In the genomic region with DNA sequence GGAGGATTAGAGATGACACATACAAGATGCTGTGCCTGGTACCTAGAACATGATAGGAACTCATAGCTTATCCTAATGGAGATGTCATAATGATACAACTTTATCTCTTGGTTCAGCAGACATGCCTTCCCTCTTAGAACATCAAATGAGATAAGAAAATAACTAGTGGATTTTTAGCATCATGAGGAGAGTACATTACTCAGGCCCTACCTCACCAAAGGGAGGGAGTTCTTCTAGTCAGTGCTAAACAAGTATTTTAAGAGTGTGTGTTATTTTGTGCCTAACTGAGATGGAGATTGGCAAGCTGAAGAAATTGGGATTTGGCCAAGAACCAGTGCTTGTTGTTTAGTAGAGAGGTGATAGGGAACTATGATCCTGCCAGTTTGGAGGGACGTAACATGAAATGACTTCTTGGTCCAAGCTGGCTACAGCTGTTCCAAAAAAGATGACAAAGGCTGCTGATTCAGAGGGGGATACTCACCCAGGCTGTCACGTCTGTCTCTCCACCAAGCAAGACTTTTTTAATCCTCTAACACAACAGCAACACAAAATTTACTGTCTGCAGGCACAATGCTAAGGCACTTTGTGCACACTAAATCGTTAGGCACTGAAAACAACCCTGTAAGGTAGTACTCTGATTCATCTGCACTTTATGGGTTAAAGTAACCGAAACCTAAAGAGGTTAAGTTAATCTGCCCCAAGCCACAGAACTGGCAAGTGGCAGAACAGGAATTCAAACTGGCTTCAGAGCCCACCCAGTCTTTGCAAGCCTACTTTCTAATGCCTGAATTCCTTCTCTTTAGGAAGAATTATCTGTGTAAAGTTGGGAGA, we compare ENCODE assay signal across 16 cellular contexts.
A peak's percentile ranks its signal among the peaks of the same experiment; 100 is the strongest.
DNase-seq lines count a peak whose midpoint lies in the region; ATAC-seq and TF ChIP-seq lines count a peak whose summit lies in the region.
"Had no signal": no experiment of that assay in that cellular context is flagged by ENCODE, and none has a peak within 500 bp of the region (broad histone marks: within the 10 kb centered on the region; RNA-seq: fewer than 3 reads in every experiment).

No MANE protein-coding gene starts in this region.

- peak overlapping the region; percentile 14 for H3K4me2 ChIP-seq in hepatocyte
- H3K4me2 ChIP-seq in smooth muscle cell = peak overlapping the region; percentile 53

- H3K27me3 ChIP-seq in MG63 = no peaks in the 10 kb centered on the region
- no peaks in the 10 kb centered on the region for H3K27me3 ChIP-seq in hepatocyte
- H3K27me3 ChIP-seq in smooth muscle cell (ENCODE audit: low read depth) = no peaks in the 10 kb centered on the region
- H3K27me3 ChIP-seq: adrenal gland, suprapubic skin had no signal

- H4K20me1 ChIP-seq in hepatocyte (ENCODE audit: insufficient read depth, poor library complexity, severe bottlenecking) (no peaks in the 10 kb centered on the region), smooth muscle cell (ENCODE audit: low read depth) (no peaks in the 10 kb centered on the region)

- H3K9ac ChIP-seq in smooth muscle cell (ENCODE audit: low read depth) = no peak overlapping the region

- H3F3A ChIP-seq in smooth muscle cell (ENCODE audit: low read depth) = peaks cover 4% of the 10 kb centered on the region

- WGBS in hepatocyte (ENCODE audit: low lambda C conversion rate, missing lambda C conversion rate) = 58% methylated on average over 4 of the region's 4 CpGs
- WGBS in smooth muscle cell (ENCODE audit: low lambda C conversion rate) = 19% methylated on average over 4 of the region's 4 CpGs

- H3K4me3 ChIP-seq in MG63 (no peak overlapping the region), hepatocyte (no peak overlapping the region), smooth muscle cell (no peak overlapping the region)
- H3K4me3 ChIP-seq: adrenal gland, suprapubic skin had no signal

- no peak overlapping the region for H2AFZ ChIP-seq in hepatocyte
- no peak overlapping the region for H2AFZ ChIP-seq in smooth muscle cell (ENCODE audit: low read depth)

- TF ChIP-seq CTCF in hepatocyte (IDR thresholded peaks at IDR 0.05; ENCODE audit: poor library complexity) = no peak
- TF ChIP-seq CTCF in smooth muscle cell (IDR thresholded peaks at IDR 0.05; ENCODE audit: borderline replicate concordance, insufficient read depth, poor library complexity, severe bottlenecking) = no peak

- no peak for ATAC-seq in HG03045 (IDR thresholded peaks at IDR 0.05; ENCODE audit: unreplicated experiment)
- ATAC-seq: T-cell had no signal

- peak overlapping the region; percentile 75 for H3K27ac ChIP-seq in hepatocyte
- peak overlapping the region; percentile 68 for H3K27ac ChIP-seq in smooth muscle cell (ENCODE audit: low read depth)
- H3K27ac ChIP-seq: adrenal gland, WERI-Rb-1 had no signal

- H3K9me3 ChIP-seq in MG63 (no peaks in the 10 kb centered on the region), hepatocyte (ENCODE audit: low read depth) (no peaks in the 10 kb centered on the region), smooth muscle cell (replicated peaks; ENCODE audit: low read depth) (no peaks in the 10 kb centered on the region)
- H3K9me3 ChIP-seq: adrenal gland, suprapubic skin had no signal

- no peaks in the 10 kb centered on the region for H3K36me3 ChIP-seq in MG63
- no peaks in the 10 kb centered on the region for H3K36me3 ChIP-seq in hepatocyte (replicated peaks; ENCODE audit: insufficient read depth, low read depth)
- H3K36me3 ChIP-seq in smooth muscle cell (ENCODE audit: low read depth) = no peaks in the 10 kb centered on the region
- H3K36me3 ChIP-seq: adrenal gland, suprapubic skin, WERI-Rb-1 had no signal

- DNase-seq in MG63 = peak; percentile 50
- DNase-seq in amniotic epithelial cell (ENCODE audit: low read depth) = peak; percentile 97
- DNase-seq in hepatocyte (ENCODE audit: low spot score) = no peak
- DNase-seq in smooth muscle cell (lab: John Stamatoyannopoulos, UW; ENCODE audit: unreplicated experiment) = no peak
- no peak for DNase-seq in NCI-H1048 (lab: John Stamatoyannopoulos, UW)
- no peak for DNase-seq in germinal center (ENCODE audit: low spot score)
- no peak for DNase-seq in NCI-H1694 treated with DMSO at 0.1 percent for 48 hours (lab: John Stamatoyannopoulos, UW)
- DNase-seq: activated CD8-positive, alpha-beta memory T cell treated with anti-CD3 and anti-CD28 coated beads for 24 hours; adrenal gland; head of caudate nucleus; NCI-H1436 treated with DMSO at 0.1 percent for 48 hours; NCI-H526; T-cell; WERI-Rb-1 had no signal

- H3K79me2 ChIP-seq in hepatocyte (no peaks in the 10 kb centered on the region), smooth muscle cell (ENCODE audit: low read depth) (no peaks in the 10 kb centered on the region)

- H3K4me1 ChIP-seq in hepatocyte (ENCODE audit: insufficient read depth) = peaks cover 44% of the 10 kb centered on the region
- H3K4me1 ChIP-seq in smooth muscle cell (ENCODE audit: low read depth) = peaks cover 27% of the 10 kb centered on the region

- no peaks in the 10 kb centered on the region for H3K9me2 ChIP-seq in hepatocyte (replicated peaks; ENCODE audit: insufficient read depth)

Comparison
In these comparisons a context has a peak if more than half of its experiments do, and no peak if none do; other contexts are left out.
1. DNase-seq: peak in MG63 (single experiment) and amniotic epithelial cell (single experiment); none in hepatocyte (single experiment), smooth muscle cell (single experiment), NCI-H1048 (single experiment), germinal center (single experiment) and NCI-H1694 treated with DMSO at 0.1 percent for 48 hours (single experiment).